Comparison of ENCODE assay signal across 21 cellular contexts in the genomic region with DNA sequence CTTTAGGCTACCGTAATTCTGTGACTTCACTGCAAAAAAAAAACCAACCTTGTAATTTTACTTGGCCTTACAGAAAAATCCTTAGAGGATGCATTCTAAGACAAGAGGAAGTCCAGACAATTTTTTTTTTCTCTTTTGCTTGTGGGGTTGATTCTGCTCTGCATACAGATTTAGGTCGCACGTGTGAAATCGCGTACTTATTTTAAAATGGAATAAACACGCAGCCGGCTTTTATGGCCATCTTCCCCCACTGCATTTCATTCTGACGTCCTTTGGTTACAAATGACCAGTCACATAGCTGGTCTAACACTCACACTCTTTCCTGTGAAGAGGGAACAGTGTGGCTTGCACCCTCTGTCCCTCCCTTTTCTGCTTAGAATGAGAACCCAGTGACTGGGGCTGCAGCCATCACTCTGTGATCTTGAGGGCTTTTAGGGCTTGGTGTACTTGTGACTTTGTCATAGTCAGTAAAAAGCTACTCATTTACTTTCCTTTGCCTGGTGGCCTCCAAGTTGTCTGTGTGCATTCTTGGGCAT.
DNase-seq lines count a peak whose midpoint lies in the region; ATAC-seq and TF ChIP-seq lines count a peak whose summit lies in the region.
"Had no signal": no experiment of that assay in that cellular context is flagged by ENCODE, and none has a peak within 500 bp of the region (broad histone marks: within the 10 kb centered on the region; RNA-seq: fewer than 3 reads in every experiment).

No MANE protein-coding gene starts in this region.

- no peak overlapping the region for H3K4me3 ChIP-seq in CD4-positive, alpha-beta memory T cell (ENCODE audit: low read length in 2 of 2)
- H3K4me3 ChIP-seq in naive thymus-derived CD4-positive, alpha-beta T cell (ENCODE audit: low read length), result no peak overlapping the region
- H3K4me3 ChIP-seq: coronary artery, smooth muscle cell, vagina had no signal

- CTCF ChIA-PET in CD4-positive, alpha-beta memory T cell (lab: Charles Lee; ENCODE audit: partially characterized antibody), result interaction anchor here (0.7 to 2.8 kb wide), 2 partner anchors 13 to 20 kb away, joined by 4 to 10 read pairs; no protein-coding TSS in a partner anchor
- CTCF ChIA-PET in activated CD4-positive, alpha-beta memory T cell treated with anti-CD3 and anti-CD28 coated beads, Interleukin-2, amount 10 ng/mL, durations not matched to agents 7 days and 5 days (lab: Charles Lee), result interaction anchor here (1.1 to 4.5 kb wide), 6 partner anchors 8 to 243 kb away, joined by 3 to 36 read pairs (median 6); no protein-coding TSS in a partner anchor
- CTCF ChIA-PET in naive thymus-derived CD4-positive, alpha-beta T cell (lab: Charles Lee), result no interaction called here

- no peak for DNase-seq in T-helper 2 cell treated with Interferon-gamma antibody and Interleukin-4, amounts not matched to agents 5 μg/mL and 100 μg/mL, for 36 hours (ENCODE audit: low spot score)
- DNase-seq in T-helper 2 cell, result no peak
- no peak for DNase-seq in CD4-positive, alpha-beta memory T cell
- no peak for DNase-seq in activated CD4-positive, alpha-beta memory T cell treated with anti-CD3 and anti-CD28 coated beads, Interleukin-2, amount 10 ng/mL, durations not matched to agents 7 days and 5 days
- no peak for DNase-seq in naive thymus-derived CD4-positive, alpha-beta T cell
- no peak for DNase-seq in CD14-positive monocyte (ENCODE audit: low spot score)
- DNase-seq: DMS 273 treated with DMSO at 0.1 percent for 48 hours; Kasumi-1; left colon; midbrain; NCI-H1105; NCI-H2081 treated with DMSO at 0.1 percent for 48 hours; stimulated activated CD4-positive, alpha-beta T cell treated with anti-CD3 and anti-CD28 coated beads, Interleukin-4, amount 100 ng/mL, for 1 hour; substantia nigra had no signal

- ATAC-seq in naive thymus-derived CD4-positive, alpha-beta T cell, result peak; percentile 46
- ATAC-seq in HG02798 (IDR thresholded peaks at IDR 0.05; ENCODE audit: poor library complexity, unreplicated experiment) (no peak), HG02763 (IDR thresholded peaks at IDR 0.05; ENCODE audit: unreplicated experiment) (no peak)
- ATAC-seq: HCT116, left colon had no signal

- peak overlapping the region; percentile 78 for H3K27ac Mint-ChIP-seq in T-helper 2 cell treated with Interferon-gamma antibody and Interleukin-4, amounts not matched to agents 5 μg/mL and 100 μg/mL, for 36 hours
- H3K27ac Mint-ChIP-seq in CD4-positive, alpha-beta memory T cell, result peak overlapping the region in 4 of 7 donors; percentile 53 to 88 (median 68)
- H3K27ac Mint-ChIP-seq in activated CD4-positive, alpha-beta memory T cell treated with anti-CD3 and anti-CD28 coated beads, Interleukin-2, amount 10 ng/mL, durations not matched to agents 7 days and 5 days, result peak overlapping the region; percentile 99
- H3K27ac Mint-ChIP-seq in naive thymus-derived CD4-positive, alpha-beta T cell, result peak overlapping the region in 3 of 9 donors; percentile 54 to 86 (median 55)
- H3K27ac Mint-ChIP-seq in CD14-positive monocyte, result no peak overlapping the region
- H3K27ac Mint-ChIP-seq: B cell had no signal

- peaks cover 15% of the 10 kb centered on the region for H3K36me3 Mint-ChIP-seq in T-helper 2 cell treated with Interferon-gamma antibody and Interleukin-4, amounts not matched to agents 5 μg/mL and 100 μg/mL, for 36 hours (ENCODE audit: low read depth)
- H3K36me3 Mint-ChIP-seq in CD4-positive, alpha-beta memory T cell, result peaks cover 0 to 2% of the 10 kb centered on the region in 2 donors
- peaks cover 68% of the 10 kb centered on the region for H3K36me3 Mint-ChIP-seq in activated CD4-positive, alpha-beta memory T cell treated with anti-CD3 and anti-CD28 coated beads, Interleukin-2, amount 10 ng/mL, durations not matched to agents 7 days and 5 days (ENCODE audit: low read depth)
- H3K36me3 Mint-ChIP-seq in naive thymus-derived CD4-positive, alpha-beta T cell, result peaks cover 0 to 29% (median 0%) of the 10 kb centered on the region in 5 donors
- H3K36me3 Mint-ChIP-seq in CD14-positive monocyte, result no peaks in the 10 kb centered on the region

- H3K27me3 ChIP-seq in CD4-positive, alpha-beta memory T cell (ENCODE audit: insufficient read depth, low read length), result no peaks in the 10 kb centered on the region
- no peaks in the 10 kb centered on the region for H3K27me3 ChIP-seq in naive thymus-derived CD4-positive, alpha-beta T cell (ENCODE audit: control insufficient read depth in 2 of 2, insufficient read depth in 2 of 2, low read length in 2 of 2)
- H3K27me3 ChIP-seq: vagina had no signal

- intact Hi-C loops in CD4-positive, alpha-beta memory T cell (cut with micrococcal nuclease), result no loop called here
- intact Hi-C loops in naive thymus-derived CD4-positive, alpha-beta T cell (cut with micrococcal nuclease), result loop anchor here in 1 of 2 donors (2.0 to 5.0 kb wide), 2 partner anchors 14 to 40 kb away; no protein-coding TSS in a partner anchor
- intact Hi-C loops in CD14-positive monocyte (cut with micrococcal nuclease), result no loop called here

- H3K4me1 Mint-ChIP-seq in T-helper 2 cell treated with Interferon-gamma antibody and Interleukin-4, amounts not matched to agents 5 μg/mL and 100 μg/mL, for 36 hours (ENCODE audit: low read depth), result peaks cover 64% of the 10 kb centered on the region
- H3K4me1 Mint-ChIP-seq in CD4-positive, alpha-beta memory T cell, result peaks cover 24 to 92% (median 55%) of the 10 kb centered on the region in 4 donors
- H3K4me1 Mint-ChIP-seq in activated CD4-positive, alpha-beta memory T cell treated with anti-CD3 and anti-CD28 coated beads, Interleukin-2, amount 10 ng/mL, durations not matched to agents 7 days and 5 days, result peaks cover 92% of the 10 kb centered on the region
- peaks cover 16 to 80% (median 57%) of the 10 kb centered on the region in 7 donors for H3K4me1 Mint-ChIP-seq in naive thymus-derived CD4-positive, alpha-beta T cell
- peaks cover 7% of the 10 kb centered on the region for H3K4me1 Mint-ChIP-seq in CD14-positive monocyte
- H3K4me1 Mint-ChIP-seq: B cell had no signal

- H3K27ac ChIP-seq in CD4-positive, alpha-beta memory T cell (ENCODE audit: low read depth, low read length), result no peak overlapping the region
- H3K27ac ChIP-seq in naive thymus-derived CD4-positive, alpha-beta T cell (ENCODE audit: low read depth, low read length), result no peak overlapping the region
- H3K27ac ChIP-seq: coronary artery, vagina had no signal

- no peaks in the 10 kb centered on the region for H3K36me3 ChIP-seq in CD4-positive, alpha-beta memory T cell (ENCODE audit: insufficient read depth, low read length)
- no peaks in the 10 kb centered on the region for H3K36me3 ChIP-seq in naive thymus-derived CD4-positive, alpha-beta T cell (ENCODE audit: control insufficient read depth in 2 of 3, insufficient read depth in 3 of 3, low read length in 3 of 3)
- H3K36me3 ChIP-seq: vagina had no signal

- POLR2A ChIA-PET in CD4-positive, alpha-beta memory T cell (lab: Charles Lee; ENCODE audit: partially characterized antibody), result interaction anchor here (1.0 to 2.1 kb wide), 5 partner anchors 9 to 45 kb away, joined by 3 to 9 read pairs (median 4); no protein-coding TSS in a partner anchor
- POLR2A ChIA-PET in activated CD4-positive, alpha-beta memory T cell treated with anti-CD3 and anti-CD28 coated beads, Interleukin-2, amount 10 ng/mL, durations not matched to agents 7 days and 5 days (lab: Charles Lee), result interaction anchor here (1.1 to 4.9 kb wide), 10 partner anchors 11 to 64 kb away, joined by 3 to 69 read pairs (median 8); a partner anchor contains a TSS
- POLR2A ChIA-PET in naive thymus-derived CD4-positive, alpha-beta T cell (lab: Charles Lee), result interaction anchor here (0.5 to 1.7 kb wide), 6 partner anchors 8 to 87 kb away, joined by 3 to 4 read pairs (median 4); no protein-coding TSS in a partner anchor

- TF ChIP-seq CTCF in CD14-positive monocyte (IDR thresholded peaks at IDR 0.05), result no peak

- H3K4me3 Mint-ChIP-seq in T-helper 2 cell treated with Interferon-gamma antibody and Interleukin-4, amounts not matched to agents 5 μg/mL and 100 μg/mL, for 36 hours, result peak overlapping the region; percentile 46
- peak overlapping the region in 5 of 8 donors; percentile 6 to 79 (median 58) for H3K4me3 Mint-ChIP-seq in CD4-positive, alpha-beta memory T cell
- peak overlapping the region; percentile 10 for H3K4me3 Mint-ChIP-seq in activated CD4-positive, alpha-beta memory T cell treated with anti-CD3 and anti-CD28 coated beads, Interleukin-2, amount 10 ng/mL, durations not matched to agents 7 days and 5 days
- peak overlapping the region in 3 of 10 donors; percentile 7 to 62 (median 33) for H3K4me3 Mint-ChIP-seq in naive thymus-derived CD4-positive, alpha-beta T cell
- H3K4me3 Mint-ChIP-seq in CD14-positive monocyte, result no peak overlapping the region
- H3K4me3 Mint-ChIP-seq: B cell had no signal

- H3K9me3 Mint-ChIP-seq in T-helper 2 cell treated with Interferon-gamma antibody and Interleukin-4, amounts not matched to agents 5 μg/mL and 100 μg/mL, for 36 hours, result peaks cover 12% of the 10 kb centered on the region
- H3K9me3 Mint-ChIP-seq in CD4-positive, alpha-beta memory T cell, result peaks cover 0 to 5% (median 0%) of the 10 kb centered on the region in 8 donors
- peaks cover 20% of the 10 kb centered on the region for H3K9me3 Mint-ChIP-seq in activated CD4-positive, alpha-beta memory T cell treated with anti-CD3 and anti-CD28 coated beads, Interleukin-2, amount 10 ng/mL, durations not matched to agents 7 days and 5 days
- peaks cover 0 to 20% (median 0%) of the 10 kb centered on the region in 11 donors for H3K9me3 Mint-ChIP-seq in naive thymus-derived CD4-positive, alpha-beta T cell
- H3K9me3 Mint-ChIP-seq in CD14-positive monocyte, result peaks cover 8 to 24% (median 16%) of the 10 kb centered on the region in 7 donors

- H3K9me3 ChIP-seq in CD4-positive, alpha-beta memory T cell (ENCODE audit: control insufficient read depth in 1 of 2, low read length in 2 of 2), result no peaks in the 10 kb centered on the region
- no peaks in the 10 kb centered on the region for H3K9me3 ChIP-seq in naive thymus-derived CD4-positive, alpha-beta T cell (ENCODE audit: control insufficient read depth in 2 of 3, low read length in 3 of 3)
- H3K9me3 ChIP-seq: vagina had no signal

- H3K27me3 Mint-ChIP-seq in T-helper 2 cell treated with Interferon-gamma antibody and Interleukin-4, amounts not matched to agents 5 μg/mL and 100 μg/mL, for 36 hours (ENCODE audit: low read depth), result no peaks in the 10 kb centered on the region
- H3K27me3 Mint-ChIP-seq in CD4-positive, alpha-beta memory T cell, result no peaks in the 10 kb centered on the region
- H3K27me3 Mint-ChIP-seq in activated CD4-positive, alpha-beta memory T cell treated with anti-CD3 and anti-CD28 coated beads, Interleukin-2, amount 10 ng/mL, durations not matched to agents 7 days and 5 days, result no peaks in the 10 kb centered on the region
- H3K27me3 Mint-ChIP-seq in naive thymus-derived CD4-positive, alpha-beta T cell, result no peaks in the 10 kb centered on the region
- H3K27me3 Mint-ChIP-seq in CD14-positive monocyte (ENCODE audit: low read depth in 3 of 3), result peaks cover 3 to 16% (median 5%) of the 10 kb centered on the region in 3 donors

- H3K4me1 ChIP-seq in CD4-positive, alpha-beta memory T cell (ENCODE audit: insufficient read depth, low read length), result peaks cover 39% of the 10 kb centered on the region
- H3K4me1 ChIP-seq in naive thymus-derived CD4-positive, alpha-beta T cell (ENCODE audit: control insufficient read depth in 2 of 2, insufficient read depth in 2 of 2, low read length in 2 of 2), result peaks cover 11 to 46% of the 10 kb centered on the region in 2 donors

Comparison
In these comparisons a context has a peak if more than half of its experiments do, and no peak if none do; other contexts are left out.
1. H3K27ac Mint-ChIP-seq: peak in T-helper 2 cell treated with Interferon-gamma antibody and Interleukin-4, amounts not matched to agents 5 μg/mL and 100 μg/mL, for 36 hours (single experiment), CD4-positive, alpha-beta memory T cell (4 of 7) and activated CD4-positive, alpha-beta memory T cell treated with anti-CD3 and anti-CD28 coated beads, Interleukin-2, amount 10 ng/mL, durations not matched to agents 7 days and 5 days (single experiment); none in CD14-positive monocyte (0 of 7).
2. H3K4me3 Mint-ChIP-seq: peak in T-helper 2 cell treated with Interferon-gamma antibody and Interleukin-4, amounts not matched to agents 5 μg/mL and 100 μg/mL, for 36 hours (single experiment), CD4-positive, alpha-beta memory T cell (5 of 8) and activated CD4-positive, alpha-beta memory T cell treated with anti-CD3 and anti-CD28 coated beads, Interleukin-2, amount 10 ng/mL, durations not matched to agents 7 days and 5 days (single experiment); none in CD14-positive monocyte (0 of 2).